Comparison of ENCODE assay signal across 9 cellular contexts in the genomic region with DNA sequence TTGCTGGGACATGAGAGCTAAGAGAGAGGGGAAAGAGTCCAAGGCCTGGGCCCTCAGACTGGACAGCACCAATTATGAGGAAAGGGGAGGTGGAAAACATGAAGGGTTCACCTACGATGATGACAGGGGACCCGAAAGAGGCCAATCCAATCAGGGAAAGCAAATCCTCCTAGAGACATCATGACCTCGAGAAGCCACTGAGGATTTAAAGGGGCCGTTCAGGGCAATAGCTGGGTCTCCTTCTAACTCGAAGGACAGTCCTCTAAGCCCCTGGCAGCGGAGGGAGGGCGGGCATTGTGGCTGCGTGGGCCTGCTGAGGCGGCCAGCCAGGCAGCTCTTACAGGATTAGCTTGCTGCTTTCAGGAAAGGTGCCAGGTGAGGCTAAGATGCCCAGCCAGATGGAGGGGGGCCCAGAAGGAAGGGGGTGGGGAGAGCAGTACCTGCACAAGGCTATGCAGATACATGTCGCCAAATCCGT. TPM values are rescaled to one million over a fixed set of nuclear protein-coding genes. Genes with fewer than 3 reads are reported as not detected.
A peak's percentile ranks its signal among the peaks of the same experiment; 100 is the strongest.
DNase-seq lines count a peak whose midpoint lies in the region; ATAC-seq and TF ChIP-seq lines count a peak whose summit lies in the region.
"Had no signal": no experiment of that assay in that cellular context is flagged by ENCODE, and none has a peak within 500 bp of the region (broad histone marks: within the 10 kb centered on the region; RNA-seq: fewer than 3 reads in every experiment).

No MANE protein-coding gene starts in this region.

- peak overlapping the region; percentile 72 for H3K27ac Mint-ChIP-seq in activated T-cell treated with anti-CD3 and anti-CD28 coated beads, Interleukin-2, amount 50 U/mL, for 72 hours
- peak overlapping the region; percentile 75 for H3K27ac Mint-ChIP-seq in activated T-helper 17 cell treated with anti-CD3 and anti-CD28 coated beads, Interleukin-2, amount 50 U/mL, for 72 hours
- peak overlapping the region; percentile 92 for H3K27ac Mint-ChIP-seq in memory B cell

- intact Hi-C loops in transverse colon (cut with DNase I; ENCODE audit: low total_unique reads) = no loop called here

- H3K36me3 Mint-ChIP-seq in activated T-cell treated with anti-CD3 and anti-CD28 coated beads, Interleukin-2, amount 50 U/mL, for 72 hours (ENCODE audit: insufficient read depth in 2 of 2) = peaks cover 5 to 8% of the 10 kb centered on the region in 2 donors
- H3K36me3 Mint-ChIP-seq in activated T-helper 17 cell treated with anti-CD3 and anti-CD28 coated beads, Interleukin-2, amount 50 U/mL, for 72 hours (ENCODE audit: low read depth) = peaks cover 57% of the 10 kb centered on the region
- H3K36me3 Mint-ChIP-seq in memory B cell = peaks cover 2% of the 10 kb centered on the region

- TF ChIP-seq POLR2A in transverse colon (IDR thresholded peaks at IDR 0.05) = no peak

- H3K4me3 ChIP-seq in transverse colon = no peak overlapping the region

- no peaks in the 10 kb centered on the region for H3K9me3 ChIP-seq in transverse colon

- DNase-seq in activated T-cell treated with anti-CD3 and anti-CD28 coated beads, Interleukin-2, amount 50 U/mL, for 72 hours = no peak
- DNase-seq in activated T-cell treated with anti-CD3 and anti-CD28 coated beads for 4 hours (no peak), memory B cell (ENCODE audit: low spot score in 2 of 2) (no peak), transverse colon (peak; percentile 37), Ammon's horn (ENCODE audit: low spot score) (no peak), cortex of kidney (lab: John Stamatoyannopoulos, UW) (no peak)

- H3K27me3 ChIP-seq in transverse colon = no peaks in the 10 kb centered on the region

- peak overlapping the region; percentile 70 to 73 for H3K4me3 Mint-ChIP-seq in activated T-cell treated with anti-CD3 and anti-CD28 coated beads, Interleukin-2, amount 50 U/mL, for 72 hours
- H3K4me3 Mint-ChIP-seq in activated T-helper 17 cell treated with anti-CD3 and anti-CD28 coated beads, Interleukin-2, amount 50 U/mL, for 72 hours = peak overlapping the region; percentile 82
- H3K4me3 Mint-ChIP-seq in memory B cell = peak overlapping the region; percentile 89

- peaks cover 96 to 100% (median 99%) of the 10 kb centered on the region in 4 donors for H3K4me1 ChIP-seq in transverse colon

- WGBS in transverse colon (ENCODE audit: low coverage in 1 of 2), 2 donors = 39 to 66% methylated on average over 9 to 11 of the region's 11 CpGs

- TF ChIP-seq EP300 in transverse colon (IDR thresholded peaks at IDR 0.05; ENCODE audit: low read depth) = no peak

- no peak for ATAC-seq in activated T-cell treated with anti-CD3 and anti-CD28 coated beads, Interleukin-2, amount 50 U/mL, for 72 hours (replicated peaks in 1 of 2)
- ATAC-seq in activated T-helper 17 cell treated with anti-CD3 and anti-CD28 coated beads, Interleukin-2, amount 50 U/mL, for 72 hours (replicated peaks) = no peak
- ATAC-seq in memory B cell (ENCODE audit: low read depth) (no peak), HG03025 (IDR thresholded peaks at IDR 0.05; ENCODE audit: low FRiP score, unreplicated experiment) (no peak)
- ATAC-seq: esophagus mucosa had no signal

- peak overlapping the region; percentile 69 to 100 (median 100) for H3K27ac ChIP-seq in transverse colon

- H3K4me1 Mint-ChIP-seq in activated T-cell treated with anti-CD3 and anti-CD28 coated beads, Interleukin-2, amount 50 U/mL, for 72 hours (ENCODE audit: low read depth) = peaks cover 96% of the 10 kb centered on the region
- peaks cover 86% of the 10 kb centered on the region for H3K4me1 Mint-ChIP-seq in activated T-helper 17 cell treated with anti-CD3 and anti-CD28 coated beads, Interleukin-2, amount 50 U/mL, for 72 hours
- peaks cover 83% of the 10 kb centered on the region for H3K4me1 Mint-ChIP-seq in memory B cell

- no peaks in the 10 kb centered on the region for H3K36me3 ChIP-seq in transverse colon

- no peaks in the 10 kb centered on the region for H3K9me3 Mint-ChIP-seq in activated T-cell treated with anti-CD3 and anti-CD28 coated beads, Interleukin-2, amount 50 U/mL, for 72 hours
- no peaks in the 10 kb centered on the region for H3K9me3 Mint-ChIP-seq in activated T-helper 17 cell treated with anti-CD3 and anti-CD28 coated beads, Interleukin-2, amount 50 U/mL, for 72 hours
- no peaks in the 10 kb centered on the region for H3K9me3 Mint-ChIP-seq in memory B cell

- H3K27me3 Mint-ChIP-seq in activated T-cell treated with anti-CD3 and anti-CD28 coated beads, Interleukin-2, amount 50 U/mL, for 72 hours (ENCODE audit: low read depth) = no peaks in the 10 kb centered on the region
- no peaks in the 10 kb centered on the region for H3K27me3 Mint-ChIP-seq in activated T-helper 17 cell treated with anti-CD3 and anti-CD28 coated beads, Interleukin-2, amount 50 U/mL, for 72 hours
- H3K27me3 Mint-ChIP-seq in memory B cell = no peaks in the 10 kb centered on the region

- in situ Hi-C loops in transverse colon (cut with MboI; ENCODE audit: low pct_ligation_motif_present in 1 of 4, low pct_unique_long_range_greater_than_20kb in 1 of 4, low sequenced_read_pairs in 3 of 4) = no loop called here

- no peak for TF ChIP-seq CTCF in transverse colon (IDR thresholded peaks at IDR 0.05)

RNA-seq across cellular contexts. Expression of a gene that starts 7.4 kb away (rescaled TPM):
- total RNA-seq in activated T-cell treated with anti-CD3 and anti-CD28 coated beads, Interleukin-2, amount 50 U/mL, for 72 hours = 10 to 100 TPM; 73.3 to 86.8 TPM
- total RNA-seq in activated T-helper 17 cell treated with anti-CD3 and anti-CD28 coated beads, Interleukin-2, amount 50 U/mL, for 72 hours = 10 to 100 TPM; 34.4 to 68.5 TPM
- 100 to 1,000 TPM in 1 of 4 donors, 10 to 100 TPM in 3; 26.1 to 200 (median 85.7) TPM for total RNA-seq in transverse colon
